17 cellular contexts compared by ENCODE assay signal in the genomic region with DNA sequence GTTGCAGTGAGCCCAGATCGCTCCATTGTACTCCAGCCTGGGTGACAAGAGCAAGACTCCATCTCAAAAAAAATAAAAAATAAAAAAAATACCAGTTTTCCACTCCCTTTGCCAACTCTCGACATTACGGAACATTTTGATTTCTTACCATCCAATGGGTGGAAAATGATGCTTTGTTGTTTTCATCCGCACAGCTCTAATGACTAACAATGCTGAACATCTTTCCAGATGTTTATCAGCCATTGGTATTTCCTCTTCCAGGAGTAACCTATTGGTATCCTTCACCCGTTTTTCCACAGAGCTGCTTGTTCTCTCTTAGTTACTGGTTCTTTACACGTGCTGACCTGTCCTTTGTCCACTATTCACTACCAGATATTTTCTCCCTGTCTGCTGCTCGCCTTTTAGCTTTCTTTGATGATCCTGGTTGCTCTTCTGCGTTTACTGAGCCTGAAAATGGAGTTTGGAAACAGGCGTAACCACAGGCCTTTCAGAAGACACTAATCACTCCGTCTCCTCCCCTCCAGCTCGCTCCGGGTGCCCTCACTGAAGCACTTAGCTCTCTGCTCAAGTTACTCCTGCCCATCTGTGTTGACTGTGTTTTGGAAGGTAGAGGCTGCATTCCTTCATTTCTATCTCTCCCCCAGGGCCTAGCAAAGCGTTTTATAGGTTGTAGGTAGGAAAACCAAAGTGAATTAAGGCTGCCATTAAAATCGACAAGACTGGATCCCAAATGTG.
"Had no signal": no experiment of that assay in that cellular context is flagged by ENCODE, and none has a peak within 500 bp of the region (broad histone marks: within the 10 kb centered on the region; RNA-seq: fewer than 3 reads in every experiment).

No MANE protein-coding gene starts in this region.

- H3K9me3 ChIP-seq: gastroesophageal sphincter, mucosa of descending colon, suprapubic skin, upper lobe of left lung had no signal

- H3K4me1 Mint-ChIP-seq: activated CD8-positive, alpha-beta memory T cell treated with anti-CD3 and anti-CD28 coated beads, Interleukin-2, amount 10 ng/mL, durations not matched to agents 7 days and 5 days; activated naive CD8-positive, alpha-beta T cell treated with anti-CD3 and anti-CD28 coated beads for 36 hours had no signal

- H3K9me3 Mint-ChIP-seq: activated naive CD8-positive, alpha-beta T cell treated with anti-CD3 and anti-CD28 coated beads for 36 hours; activated T-cell treated with anti-CD3 and anti-CD28 coated beads, Interleukin-2, amount 50 U/mL, for 24 hours; naive thymus-derived CD8-positive, alpha-beta T cell had no signal

- H3K4me3 Mint-ChIP-seq: activated CD8-positive, alpha-beta memory T cell treated with anti-CD3 and anti-CD28 coated beads, Interleukin-2, amount 10 ng/mL, durations not matched to agents 7 days and 5 days; activated naive CD8-positive, alpha-beta T cell treated with anti-CD3 and anti-CD28 coated beads for 36 hours; activated T-cell treated with anti-CD3 and anti-CD28 coated beads, Interleukin-2, amount 50 U/mL, for 24 hours; naive thymus-derived CD8-positive, alpha-beta T cell had no signal

- H3K27ac ChIP-seq: gastroesophageal sphincter, suprapubic skin, upper lobe of left lung had no signal

- H3K4me1 ChIP-seq: suprapubic skin, upper lobe of left lung had no signal

- H3K27ac Mint-ChIP-seq: activated CD8-positive, alpha-beta memory T cell treated with anti-CD3 and anti-CD28 coated beads, Interleukin-2, amount 10 ng/mL, durations not matched to agents 7 days and 5 days; activated naive CD8-positive, alpha-beta T cell treated with anti-CD3 and anti-CD28 coated beads for 36 hours; activated T-cell treated with anti-CD3 and anti-CD28 coated beads, Interleukin-2, amount 50 U/mL, for 24 hours; naive thymus-derived CD8-positive, alpha-beta T cell had no signal

- H3K27me3 ChIP-seq: gastroesophageal sphincter, suprapubic skin, upper lobe of left lung had no signal

- H3K4me3 ChIP-seq: gastroesophageal sphincter, mucosa of descending colon, suprapubic skin, upper lobe of left lung had no signal

- DNase-seq: activated CD4-positive, alpha-beta T cell treated with anti-CD3 and anti-CD28 coated beads for 1 hour; activated CD4-positive, alpha-beta T cell treated with anti-CD3 and anti-CD28 coated beads, Interleukin-2, amount 50 U/mL, for 48 hours; activated CD8-positive, alpha-beta memory T cell treated with anti-CD3 and anti-CD28 coated beads, Interleukin-2, amount 10 ng/mL, durations not matched to agents 7 days and 5 days; activated gamma-delta T cell treated with Interleukin-2 at 50 U/mL for 16 hours; activated naive CD8-positive, alpha-beta T cell treated with anti-CD3 and anti-CD28 coated beads for 36 hours; activated T-cell treated with anti-CD3 and anti-CD28 coated beads, Interleukin-2, amount 50 U/mL, for 24 hours; anterior cingulate cortex; effector CD4-positive, alpha-beta T cell; hypothalamus; mucosa of descending colon; naive thymus-derived CD8-positive, alpha-beta T cell; stimulated activated CD4-positive, alpha-beta T cell treated with anti-CD3 and anti-CD28 coated beads, Interleukin-12 subunit alpha, Interleukin-12 subunit beta, amount 100 ng/mL, for 4 hours; stimulated activated naive CD4-positive, alpha-beta T cell treated with Interleukin-2 at 50 U/mL for 16 hours; T-helper 9 cell; upper lobe of left lung had no signal

- H3K27me3 Mint-ChIP-seq: activated CD8-positive, alpha-beta memory T cell treated with anti-CD3 and anti-CD28 coated beads, Interleukin-2, amount 10 ng/mL, durations not matched to agents 7 days and 5 days; activated naive CD8-positive, alpha-beta T cell treated with anti-CD3 and anti-CD28 coated beads for 36 hours; activated T-cell treated with anti-CD3 and anti-CD28 coated beads, Interleukin-2, amount 50 U/mL, for 24 hours; naive thymus-derived CD8-positive, alpha-beta T cell had no signal
